8 cellular contexts compared by ENCODE assay signal in genomic region chr2:197113221-197113831, GRCh38.
DNase-seq lines count a peak whose midpoint lies in the region; ATAC-seq and TF ChIP-seq lines count a peak whose summit lies in the region.

No MANE protein-coding gene starts in this region.

- H3K9me3 Mint-ChIP-seq in activated naive CD8-positive, alpha-beta T cell treated with anti-CD3 and anti-CD28 coated beads, Interleukin-2, amount 50 U/mL, for 24 hours = no peaks in the 10 kb centered on the region

- intact Hi-C loops in upper lobe of right lung (cut with DNase I) = no loop called here

- H3K27ac ChIP-seq in upper lobe of right lung = no peak overlapping the region

- H3K4me3 ChIP-seq in upper lobe of right lung = no peak overlapping the region

- peaks cover 31% of the 10 kb centered on the region for H3K4me1 Mint-ChIP-seq in activated naive CD8-positive, alpha-beta T cell treated with anti-CD3 and anti-CD28 coated beads, Interleukin-2, amount 50 U/mL, for 24 hours

- H3K27ac Mint-ChIP-seq in activated naive CD8-positive, alpha-beta T cell treated with anti-CD3 and anti-CD28 coated beads, Interleukin-2, amount 50 U/mL, for 24 hours = peak overlapping the region; percentile 52

- peaks cover 12% of the 10 kb centered on the region for H3K36me3 ChIP-seq in upper lobe of right lung

- H3K27me3 Mint-ChIP-seq in activated naive CD8-positive, alpha-beta T cell treated with anti-CD3 and anti-CD28 coated beads, Interleukin-2, amount 50 U/mL, for 24 hours = no peaks in the 10 kb centered on the region

- H3K4me1 ChIP-seq in upper lobe of right lung = peaks cover 14% of the 10 kb centered on the region

- no peaks in the 10 kb centered on the region for H3K27me3 ChIP-seq in upper lobe of right lung

- H3K9me3 ChIP-seq in upper lobe of right lung = no peaks in the 10 kb centered on the region

- DNase-seq in SIG-M5 treated with dmso at 0.1 percent for 504 hours (lab: John Stamatoyannopoulos, UW; ENCODE audit: unreplicated experiment) (peak; percentile 63), SIG-M5 (lab: John Stamatoyannopoulos, UW) (no peak), NCI-H2081 (lab: John Stamatoyannopoulos, UW) (peak; percentile 19 to 25), inferior parietal cortex (ENCODE audit: extremely low spot score) (peak; percentile 78), upper lobe of right lung (no peak), hepatic stellate cell (ENCODE audit: low spot score) (no peak)
- DNase-seq in activated naive CD8-positive, alpha-beta T cell treated with anti-CD3 and anti-CD28 coated beads, Interleukin-2, amount 50 U/mL, for 24 hours = no peak

- no peak overlapping the region for H3K4me3 Mint-ChIP-seq in activated naive CD8-positive, alpha-beta T cell treated with anti-CD3 and anti-CD28 coated beads, Interleukin-2, amount 50 U/mL, for 24 hours

- TF ChIP-seq CTCF in upper lobe of right lung (IDR thresholded peaks at IDR 0.05) = peak; percentile 67

- peaks cover 31% of the 10 kb centered on the region for H3K36me3 Mint-ChIP-seq in activated naive CD8-positive, alpha-beta T cell treated with anti-CD3 and anti-CD28 coated beads, Interleukin-2, amount 50 U/mL, for 24 hours (ENCODE audit: low read depth)

- ATAC-seq in GM21786 (IDR thresholded peaks at IDR 0.05; ENCODE audit: unreplicated experiment) (peak; percentile 61), upper lobe of right lung (peak; percentile 49)
- peak; percentile 24 for ATAC-seq in activated naive CD8-positive, alpha-beta T cell treated with anti-CD3 and anti-CD28 coated beads, Interleukin-2, amount 50 U/mL, for 24 hours

Comparison
In these comparisons a context has a peak if more than half of its experiments do, and no peak if none do; other contexts are left out.
1. DNase-seq: peak in SIG-M5 treated with dmso at 0.1 percent for 504 hours (single experiment), NCI-H2081 (2 of 2) and inferior parietal cortex (single experiment); none in SIG-M5 (single experiment), activated naive CD8-positive, alpha-beta T cell treated with anti-CD3 and anti-CD28 coated beads, Interleukin-2, amount 50 U/mL, for 24 hours (single experiment), upper lobe of right lung (single experiment) and hepatic stellate cell (single experiment).
2. Peak in every context shown above with its lines, with median percentiles within 50 percentile points of each other: ATAC-seq.